In genomic region chr5:171361151-171361550, GRCh38 we compare ENCODE assay signal across 7 cellular contexts. TPM values are rescaled to one million over a fixed set of nuclear protein-coding genes. Genes with fewer than 3 reads are reported as not detected.
"Had no signal": no experiment of that assay in that cellular context is flagged by ENCODE, and none has a peak within 500 bp of the region (broad histone marks: within the 10 kb centered on the region; RNA-seq: fewer than 3 reads in every experiment).

No MANE protein-coding gene starts in this region.

RNA-seq across cellular contexts. Expression of gene TLX3, which starts 52.1 kb away (rescaled TPM):
- total RNA-seq: GM23248, H4, H7, HepG2, HFFc6, HT1080 had no signal
- polyA plus RNA-seq: GM23248, HepG2, IgD-negative memory B cell had no signal

RNA-seq across cellular contexts. Expression of gene FGF18, which starts 58.3 kb away (rescaled TPM):
- total RNA-seq: GM23248, H4, HepG2 had no signal
- polyA plus RNA-seq: HepG2, IgD-negative memory B cell had no signal
